19 cellular contexts compared by ENCODE assay signal in the genomic region with DNA sequence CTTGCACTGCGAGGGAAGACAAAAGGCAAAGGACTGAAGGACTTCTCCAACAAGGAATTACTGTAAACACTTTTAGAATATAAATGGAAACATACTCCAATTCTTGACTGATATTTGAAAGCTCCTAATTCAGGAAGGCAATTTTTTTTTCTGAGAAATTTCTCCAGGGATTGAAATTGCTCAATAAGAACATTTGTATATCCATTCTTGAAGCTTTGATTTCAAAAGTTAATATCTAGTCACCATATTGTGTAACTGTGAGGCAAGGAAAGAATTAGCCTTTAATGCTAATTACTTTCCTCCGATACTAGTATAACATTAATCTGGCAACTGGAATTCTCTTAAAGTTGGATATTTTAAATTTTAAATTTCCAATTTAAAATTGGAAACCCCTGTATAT.
DNase-seq lines count a peak whose midpoint lies in the region; ATAC-seq lines count a peak whose summit lies in the region.
"Had no signal": no experiment of that assay in that cellular context is flagged by ENCODE, and none has a peak within 500 bp of the region (broad histone marks: within the 10 kb centered on the region; RNA-seq: fewer than 3 reads in every experiment).

No MANE protein-coding gene starts in this region.

- H3K14ac ChIP-seq in mesenchymal stem cell (ENCODE audit: low read length in 2 of 2): no peak overlapping the region

- no peak overlapping the region for H3K27ac ChIP-seq in mesenchymal stem cell (ENCODE audit: low read length, poor library complexity, severe bottlenecking)
- H3K27ac ChIP-seq: PC-9, RWPE1 had no signal

- no peak overlapping the region for H2BK120ac ChIP-seq in mesenchymal stem cell (ENCODE audit: low read depth, low read length)

- H3K9me3 ChIP-seq in mesenchymal stem cell (ENCODE audit: control insufficient read depth, low read length): no peaks in the 10 kb centered on the region
- H3K9me3 ChIP-seq: Caco-2 had no signal

- no peak for ATAC-seq in HG03457 (IDR thresholded peaks at IDR 0.05; ENCODE audit: unreplicated experiment)
- ATAC-seq: GM23338, K562, SK-N-SH treated with all-trans-retinoic acid at 6 μM for 48 hours had no signal

- no peak overlapping the region for H3K4ac ChIP-seq in mesenchymal stem cell (ENCODE audit: low read depth in 1 of 2, low read length in 2 of 2)

- H2BK12ac ChIP-seq in mesenchymal stem cell (ENCODE audit: low read length in 2 of 2): no peak overlapping the region

- no peak overlapping the region for H2AFZ ChIP-seq in mesenchymal stem cell (ENCODE audit: low read depth, low read length)
- H2AFZ ChIP-seq: GM23338, PC-9 had no signal

- H3K18ac ChIP-seq in mesenchymal stem cell (ENCODE audit: low read depth in 1 of 2, low read length in 2 of 2): no peak overlapping the region

- H3K4me3 ChIP-seq in mesenchymal stem cell (ENCODE audit: insufficient read depth in 1 of 2, low read depth in 1 of 2, low read length in 2 of 2): no peak overlapping the region
- H3K4me3 ChIP-seq: GM23338, K562, PC-9 had no signal

- no peak overlapping the region for H2BK5ac ChIP-seq in mesenchymal stem cell (ENCODE audit: low read depth, low read length, poor library complexity, severe bottlenecking)

- no peak overlapping the region for H4K91ac ChIP-seq in mesenchymal stem cell (ENCODE audit: low read length)

- no peak overlapping the region for H2BK15ac ChIP-seq in mesenchymal stem cell (ENCODE audit: low read depth, poor library complexity, severe bottlenecking)

- peak overlapping the region; percentile 37 for H3K9ac ChIP-seq in mesenchymal stem cell (ENCODE audit: low read length)

- H3K79me1 ChIP-seq in mesenchymal stem cell (replicated peaks; ENCODE audit: low read length, poor library complexity, severe bottlenecking): no peaks in the 10 kb centered on the region

- H3K23ac ChIP-seq in mesenchymal stem cell (ENCODE audit: low read length in 2 of 2): no peak overlapping the region

- DNase-seq in LHCN-M2 (ENCODE audit: low read depth) (peak; percentile 45), fibroblast of gingiva (ENCODE audit: low read depth) (peak; percentile 88), mesenchymal stem cell (no peak), AG08396 (ENCODE audit: low spot score) (no peak), A172 (ENCODE audit: low spot score) (no peak), NCI-H82 treated with DMSO at 0.1 percent for 48 hours (lab: John Stamatoyannopoulos, UW; ENCODE audit: unreplicated experiment) (no peak)
- DNase-seq: Caco-2; CD4-positive, alpha-beta T cell; HCEC 1CT; NCI-H1105 treated with DMSO at 0.1 percent for 48 hours; NCI-H1694; NCI-H510A treated with DMSO at 0.1 percent for 48 hours; PC-9; SIG-M5 had no signal

- no peaks in the 10 kb centered on the region for H3K27me3 ChIP-seq in mesenchymal stem cell (ENCODE audit: control insufficient read depth in 1 of 2, insufficient read depth in 1 of 2, low read length in 2 of 2)

- H3K36me3 ChIP-seq in mesenchymal stem cell (ENCODE audit: control insufficient read depth in 1 of 2, insufficient read depth in 2 of 2, low read depth in 1 of 2, low read length in 2 of 2): no peaks in the 10 kb centered on the region

- H3K4me2 ChIP-seq in mesenchymal stem cell (ENCODE audit: low read length, poor library complexity, severe bottlenecking): no peak overlapping the region
- H3K4me2 ChIP-seq: GM23338, PC-9 had no signal

- no peak overlapping the region for H2AK5ac ChIP-seq in mesenchymal stem cell (ENCODE audit: low read length, severe bottlenecking)

- H3K4me1 ChIP-seq in mesenchymal stem cell (ENCODE audit: control insufficient read depth, insufficient read depth, low read depth, low read length): no peaks in the 10 kb centered on the region
- H3K4me1 ChIP-seq: Caco-2 had no signal

- no peak overlapping the region for H4K8ac ChIP-seq in mesenchymal stem cell (ENCODE audit: low read length)

- WGBS in mesenchymal stem cell: no CpG with 5 or more reads among the region's 2 CpGs

Comparison
In these comparisons a context has a peak if more than half of its experiments do, and no peak if none do; other contexts are left out.
1. DNase-seq: peak in LHCN-M2 (single experiment) and fibroblast of gingiva (single experiment); none in mesenchymal stem cell (single experiment), AG08396 (single experiment), A172 (single experiment) and NCI-H82 treated with DMSO at 0.1 percent for 48 hours (single experiment).